Comparison of ENCODE assay signal across 18 cellular contexts in the genomic region with DNA sequence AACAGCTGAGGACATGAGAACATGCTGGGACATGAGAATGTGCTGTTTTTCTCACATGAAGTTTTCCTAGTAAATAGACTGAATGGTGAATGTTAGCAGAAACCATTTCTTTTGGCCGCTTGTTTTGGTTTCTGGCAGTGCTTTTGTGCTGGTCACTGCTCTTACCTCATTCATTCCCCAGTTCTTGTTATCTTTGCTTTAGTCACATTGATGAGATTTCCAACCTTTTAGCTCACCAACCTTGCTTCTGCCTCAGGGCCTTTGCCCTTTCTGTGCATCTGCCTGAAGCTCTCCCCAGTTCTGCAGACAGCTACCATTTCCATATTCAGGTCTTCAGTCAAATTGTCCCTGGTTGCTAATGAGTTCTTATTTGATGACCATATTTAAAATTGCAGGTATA.
"Had no signal": no experiment of that assay in that cellular context is flagged by ENCODE, and none has a peak within 500 bp of the region (broad histone marks: within the 10 kb centered on the region; RNA-seq: fewer than 3 reads in every experiment).

No MANE protein-coding gene starts in this region.

- H3K4me3 ChIP-seq: body of pancreas, colonic mucosa, left lung, prostate gland, right atrium auricular region, suprapubic skin had no signal

- FAIRE-seq: TTC549 had no signal

- H3K27ac ChIP-seq: body of pancreas, colonic mucosa, left lung, prostate gland, suprapubic skin had no signal

- ATAC-seq: activated CD4-positive, alpha-beta T cell treated with anti-CD3 and anti-CD28 coated beads for 36 hours; body of pancreas; left lung; stimulated activated naive CD8-positive, alpha-beta T cell treated with anti-CD3 and anti-CD28 coated beads, Interleukin-15, amount 100 ng/mL, for 72 hours; WTC11 had no signal

- H3K36me3 ChIP-seq: colonic mucosa, left lung, prostate gland, right atrium auricular region, suprapubic skin had no signal

- H3K27me3 ChIP-seq: body of pancreas, colonic mucosa, left lung, right atrium auricular region, suprapubic skin had no signal

- H3K9me3 ChIP-seq: body of pancreas, colonic mucosa, left lung, prostate gland, right atrium auricular region, suprapubic skin had no signal

- DNase-seq: activated CD4-positive, alpha-beta T cell treated with anti-CD3 and anti-CD28 coated beads for 36 hours; activated CD4-positive, alpha-beta T cell treated with anti-CD3 and anti-CD28 coated beads, Interleukin-2, amount 50 U/mL, for 48 hours; amniotic stem cell; body of pancreas; central memory CD4-positive, alpha-beta T cell; colonic mucosa; endodermal cell; erythroblast; hippocampal formation; left lung; naive B cell; stimulated activated CD4-positive, alpha-beta T cell treated with anti-CD3 and anti-CD28 coated beads, Interleukin-2, amount 100 ng/mL, for 24 hours; stimulated activated naive CD8-positive, alpha-beta T cell treated with anti-CD3 and anti-CD28 coated beads, Interleukin-15, amount 100 ng/mL, for 72 hours had no signal

- H3K4me1 ChIP-seq: body of pancreas, colonic mucosa, prostate gland, suprapubic skin had no signal
